ENCODE assay signal across 27 cellular contexts in the genomic region with DNA sequence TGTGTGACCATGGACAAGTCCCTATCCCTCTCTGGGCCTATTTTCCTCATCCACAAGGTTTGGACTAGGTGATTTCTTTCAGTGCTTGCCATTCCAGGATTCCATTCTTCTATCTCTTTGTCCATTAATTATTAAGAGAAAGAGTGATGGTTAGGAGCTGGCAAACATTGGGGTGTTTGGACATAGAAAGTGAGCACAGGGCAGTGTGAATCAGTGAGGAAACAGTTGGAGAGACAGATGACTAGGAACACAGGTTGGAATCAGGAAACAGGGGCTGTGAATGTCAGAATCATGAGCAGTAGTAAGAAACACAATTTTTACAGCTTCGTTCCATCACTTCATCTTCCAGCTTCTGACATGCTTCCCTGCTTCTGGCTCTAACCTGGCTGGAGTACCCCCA.
"Had no signal": no experiment of that assay in that cellular context is flagged by ENCODE, and none has a peak within 500 bp of the region (broad histone marks: within the 10 kb centered on the region; RNA-seq: fewer than 3 reads in every experiment).

No MANE protein-coding gene starts in this region.

- H3K4me1 ChIP-seq: colonic mucosa, esophagus squamous epithelium, foreskin keratinocyte, gastrocnemius medialis, gastroesophageal sphincter, heart left ventricle, heart right ventricle had no signal

- H3K36me3 ChIP-seq: colonic mucosa, esophagus squamous epithelium, gastrocnemius medialis, gastroesophageal sphincter, heart left ventricle, heart right ventricle had no signal

- ATAC-seq: effector memory CD8-positive, alpha-beta T cell; esophagus mucosa; foreskin keratinocyte; gastrocnemius medialis; gastroesophageal sphincter; heart left ventricle; heart right ventricle had no signal

- H3K27me3 ChIP-seq: colonic mucosa, foreskin keratinocyte, gastrocnemius medialis, gastroesophageal sphincter, heart left ventricle, heart right ventricle had no signal

- H3K9me3 ChIP-seq: colonic mucosa, esophagus squamous epithelium, gastrocnemius medialis, gastroesophageal sphincter, heart left ventricle, heart right ventricle had no signal

- H3K27ac ChIP-seq: colonic mucosa, coronary artery, dorsolateral prefrontal cortex, epithelial cell of prostate, esophagus squamous epithelium, foreskin keratinocyte, gastrocnemius medialis, gastroesophageal sphincter, heart left ventricle, heart right ventricle had no signal

- FAIRE-seq: colon, endometrium, endothelial cell of umbilical vein, frontal cortex had no signal

- DNase-seq: colonic mucosa; cortex of kidney; dermis blood vessel endothelial cell; dorsolateral prefrontal cortex; effector CD4-positive, alpha-beta T cell; effector CD8-positive, alpha-beta T cell; effector memory CD4-positive, alpha-beta T cell; effector memory CD8-positive, alpha-beta T cell; endodermal cell; erythroblast; esophagus squamous epithelium; foreskin fibroblast; foreskin keratinocyte; foreskin melanocyte; gastrocnemius medialis; glutamatergic neuron; head of caudate nucleus; heart left ventricle; heart right ventricle had no signal

- H3K4me3 ChIP-seq: colonic mucosa, coronary artery, dorsolateral prefrontal cortex, esophagus squamous epithelium, gastrocnemius medialis, gastroesophageal sphincter, heart left ventricle, heart right ventricle had no signal
